Comparison of ENCODE assay signal across 25 cellular contexts in the genomic region with DNA sequence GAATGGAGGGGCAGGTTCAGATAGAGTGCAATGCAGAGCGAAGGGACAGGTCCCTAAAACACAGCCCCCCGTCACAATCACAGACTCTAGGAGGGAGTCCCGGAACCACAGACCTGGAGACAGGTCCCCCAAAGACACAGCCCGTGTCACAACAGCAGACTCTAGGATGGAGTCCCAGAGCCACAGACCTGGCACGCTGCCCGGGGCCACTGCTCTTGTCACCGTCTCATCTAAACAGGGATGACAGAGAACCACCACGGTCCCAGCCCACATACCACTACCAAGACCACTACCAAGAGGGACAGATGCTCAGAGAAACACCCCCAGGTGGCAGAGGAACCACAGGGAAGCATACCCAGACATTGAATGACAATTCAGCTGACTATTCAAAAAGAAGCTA.
A peak's percentile ranks its signal among the peaks of the same experiment; 100 is the strongest.
DNase-seq lines count a peak whose midpoint lies in the region; ATAC-seq and TF ChIP-seq lines count a peak whose summit lies in the region.
"Had no signal": no experiment of that assay in that cellular context is flagged by ENCODE, and none has a peak within 500 bp of the region (broad histone marks: within the 10 kb centered on the region; RNA-seq: fewer than 3 reads in every experiment).

No MANE protein-coding gene starts in this region.

- TF ChIP-seq CTCF in activated CD8-positive, alpha-beta T cell treated with anti-CD3 and anti-CD28 coated beads for 36 hours (IDR thresholded peaks at IDR 0.05) = no peak
- no peak for TF ChIP-seq CTCF in DND-41 (IDR thresholded peaks at IDR 0.05; ENCODE audit: borderline replicate concordance, extremely low read depth, low read length, poor library complexity, severe bottlenecking)
- no peak for TF ChIP-seq CTCF in VCaP (conservative IDR thresholded peaks at IDR 0.05)

- H3K36me3 ChIP-seq in DND-41 (ENCODE audit: insufficient read depth, low read length) = no peaks in the 10 kb centered on the region
- H3K36me3 ChIP-seq: gastroesophageal sphincter, left lung, Peyer's patch had no signal

- H3K9me3 ChIP-seq in DND-41 (ENCODE audit: insufficient read depth, low read length, severe bottlenecking) = peaks cover 3% of the 10 kb centered on the region
- H3K9me3 ChIP-seq: Peyer's patch had no signal

- CTCF ChIA-PET in activated CD8-positive, alpha-beta T cell treated with anti-CD3 and anti-CD28 coated beads for 36 hours (lab: Charles Lee) = no interaction called here
- CTCF ChIA-PET in activated CD8-positive, alpha-beta T cell treated with anti-CD3 and anti-CD28 coated beads, Interleukin-2, amount 10 ng/mL, durations not matched to agents 7 days and 5 days (lab: Charles Lee) = no interaction called here

- H4K20me1 ChIP-seq in DND-41 (ENCODE audit: insufficient read depth, low read length) = no peaks in the 10 kb centered on the region

- no peak overlapping the region for H3K27ac ChIP-seq in DND-41 (ENCODE audit: low read length)
- H3K27ac ChIP-seq in VCaP = peak overlapping the region; percentile 79
- H3K27ac ChIP-seq: C4-2B, gastroesophageal sphincter, left lung, Peyer's patch had no signal

- no peak overlapping the region for H3K27ac Mint-ChIP-seq in activated CD8-positive, alpha-beta T cell treated with anti-CD3 and anti-CD28 coated beads for 36 hours
- no peak overlapping the region for H3K27ac Mint-ChIP-seq in activated CD8-positive, alpha-beta T cell treated with anti-CD3 and anti-CD28 coated beads, Interleukin-2, amount 10 ng/mL, durations not matched to agents 7 days and 5 days
- H3K27ac Mint-ChIP-seq: activated B cell treated with CpG ODN at 0.5 μM for 24 hours; activated CD4-positive, alpha-beta memory T cell treated with anti-CD3 and anti-CD28 coated beads for 36 hours; immature natural killer cell; type B pancreatic cell had no signal

- POLR2A ChIA-PET in activated CD8-positive, alpha-beta T cell treated with anti-CD3 and anti-CD28 coated beads for 36 hours (lab: Charles Lee) = no interaction called here
- POLR2A ChIA-PET in activated CD8-positive, alpha-beta T cell treated with anti-CD3 and anti-CD28 coated beads, Interleukin-2, amount 10 ng/mL, durations not matched to agents 7 days and 5 days (lab: Charles Lee) = no interaction called here

- no peak overlapping the region for H3K4me2 ChIP-seq in DND-41 (ENCODE audit: insufficient read depth, low read length)

- no peak for ATAC-seq in activated CD8-positive, alpha-beta T cell treated with anti-CD3 and anti-CD28 coated beads for 36 hours
- no peak for ATAC-seq in activated CD8-positive, alpha-beta T cell treated with anti-CD3 and anti-CD28 coated beads, Interleukin-2, amount 10 ng/mL, durations not matched to agents 7 days and 5 days
- peak; percentile 78 for ATAC-seq in DND-41 (ENCODE audit: insufficient read depth, low read depth)
- ATAC-seq in stimulated activated naive CD8-positive, alpha-beta T cell treated with anti-CD3 and anti-CD28 coated beads, Interleukin-15, Interleukin-2, amounts not matched to agents 100 U/mL and 50 U/mL, for 24 hours = no peak
- ATAC-seq in HG02884 (IDR thresholded peaks at IDR 0.05; ENCODE audit: unreplicated experiment) = no peak
- ATAC-seq: gastroesophageal sphincter, GM12878, HCT116, K562, left lung had no signal

- H3K4me1 ChIP-seq in DND-41 (ENCODE audit: insufficient read depth, low read length) = peaks cover 17% of the 10 kb centered on the region
- H3K4me1 ChIP-seq: left lung had no signal

- no peak overlapping the region for H2AFZ ChIP-seq in DND-41 (ENCODE audit: low read depth, low read length)

- no peaks in the 10 kb centered on the region for H3K27me3 Mint-ChIP-seq in activated CD8-positive, alpha-beta T cell treated with anti-CD3 and anti-CD28 coated beads for 36 hours
- no peaks in the 10 kb centered on the region for H3K27me3 Mint-ChIP-seq in activated CD8-positive, alpha-beta T cell treated with anti-CD3 and anti-CD28 coated beads, Interleukin-2, amount 10 ng/mL, durations not matched to agents 7 days and 5 days (ENCODE audit: low read depth)
- H3K27me3 Mint-ChIP-seq: activated B cell treated with CpG ODN at 0.5 μM for 24 hours had no signal

- intact Hi-C loops in activated CD8-positive, alpha-beta T cell treated with anti-CD3 and anti-CD28 coated beads for 36 hours (cut with micrococcal nuclease) = no loop called here
- intact Hi-C loops in cardiac septum (cut with DNase I) = no loop called here

- no peak overlapping the region for H3K4me3 ChIP-seq in DND-41 (ENCODE audit: low read depth in 1 of 2, low read length in 2 of 2)
- H3K4me3 ChIP-seq: gastroesophageal sphincter, GM12878, K562, left lung, Peyer's patch had no signal

- no peaks in the 10 kb centered on the region for H3K9me3 Mint-ChIP-seq in activated CD8-positive, alpha-beta T cell treated with anti-CD3 and anti-CD28 coated beads for 36 hours
- no peaks in the 10 kb centered on the region for H3K9me3 Mint-ChIP-seq in activated CD8-positive, alpha-beta T cell treated with anti-CD3 and anti-CD28 coated beads, Interleukin-2, amount 10 ng/mL, durations not matched to agents 7 days and 5 days (ENCODE audit: insufficient read depth)
- H3K9me3 Mint-ChIP-seq: activated CD4-positive, alpha-beta memory T cell treated with anti-CD3 and anti-CD28 coated beads for 36 hours; immature natural killer cell had no signal

- no peak overlapping the region for H3K4me3 Mint-ChIP-seq in activated CD8-positive, alpha-beta T cell treated with anti-CD3 and anti-CD28 coated beads for 36 hours
- H3K4me3 Mint-ChIP-seq in activated CD8-positive, alpha-beta T cell treated with anti-CD3 and anti-CD28 coated beads, Interleukin-2, amount 10 ng/mL, durations not matched to agents 7 days and 5 days = no peak overlapping the region
- H3K4me3 Mint-ChIP-seq: activated B cell treated with CpG ODN at 0.5 μM for 24 hours; activated CD4-positive, alpha-beta memory T cell treated with anti-CD3 and anti-CD28 coated beads for 36 hours; immature natural killer cell; type B pancreatic cell had no signal

- no peaks in the 10 kb centered on the region for H3K27me3 ChIP-seq in DND-41 (ENCODE audit: insufficient read depth, low read length, poor library complexity)
- H3K27me3 ChIP-seq: Peyer's patch had no signal

- H3K36me3 Mint-ChIP-seq in activated CD8-positive, alpha-beta T cell treated with anti-CD3 and anti-CD28 coated beads for 36 hours (ENCODE audit: low read depth) = no peaks in the 10 kb centered on the region
- no peaks in the 10 kb centered on the region for H3K36me3 Mint-ChIP-seq in activated CD8-positive, alpha-beta T cell treated with anti-CD3 and anti-CD28 coated beads, Interleukin-2, amount 10 ng/mL, durations not matched to agents 7 days and 5 days (ENCODE audit: low read depth)
- H3K36me3 Mint-ChIP-seq: activated CD4-positive, alpha-beta memory T cell treated with anti-CD3 and anti-CD28 coated beads for 36 hours; immature natural killer cell; type B pancreatic cell had no signal

- peaks cover 4% of the 10 kb centered on the region for H3K4me1 Mint-ChIP-seq in activated CD8-positive, alpha-beta T cell treated with anti-CD3 and anti-CD28 coated beads for 36 hours (ENCODE audit: low read depth)
- H3K4me1 Mint-ChIP-seq in activated CD8-positive, alpha-beta T cell treated with anti-CD3 and anti-CD28 coated beads, Interleukin-2, amount 10 ng/mL, durations not matched to agents 7 days and 5 days (ENCODE audit: low read depth) = peaks cover 7% of the 10 kb centered on the region
- H3K4me1 Mint-ChIP-seq: activated B cell treated with CpG ODN at 0.5 μM for 24 hours, immature natural killer cell had no signal

- H3K9ac ChIP-seq in DND-41 (ENCODE audit: low read depth, low read length) = no peak overlapping the region

- no peaks in the 10 kb centered on the region for H3K79me2 ChIP-seq in DND-41 (ENCODE audit: insufficient read depth, low read length)

- DNase-seq in activated CD8-positive, alpha-beta T cell treated with anti-CD3 and anti-CD28 coated beads for 36 hours = peak; percentile 6
- DNase-seq in activated CD8-positive, alpha-beta T cell treated with anti-CD3 and anti-CD28 coated beads, Interleukin-2, amount 10 ng/mL, durations not matched to agents 7 days and 5 days = no peak
- DNase-seq in DND-41 = peak; percentile 69
- peak; percentile 3 for DNase-seq in stimulated activated naive CD8-positive, alpha-beta T cell treated with anti-CD3 and anti-CD28 coated beads, Interleukin-15, Interleukin-2, amounts not matched to agents 100 U/mL and 50 U/mL, for 24 hours
- no peak for DNase-seq in cardiac septum (ENCODE audit: low spot score)
- DNase-seq: activated B cell treated with CpG ODN at 0.5 μM for 24 hours; activated CD4-positive, alpha-beta memory T cell treated with anti-CD3 and anti-CD28 coated beads for 36 hours; activated T-cell treated with anti-CD3 and anti-CD28 coated beads for 4 hours; EL; hypothalamus; immature natural killer cell; left lung; MM.1S; NCI-H526; occipital lobe; Peyer's patch; SIG-M5 had no signal

Comparison
In these comparisons a context has a peak if more than half of its experiments do, and no peak if none do; other contexts are left out.
1. DNase-seq: peak in activated CD8-positive, alpha-beta T cell treated with anti-CD3 and anti-CD28 coated beads for 36 hours (single experiment), DND-41 (single experiment) and stimulated activated naive CD8-positive, alpha-beta T cell treated with anti-CD3 and anti-CD28 coated beads, Interleukin-15, Interleukin-2, amounts not matched to agents 100 U/mL and 50 U/mL, for 24 hours (single experiment); none in activated CD8-positive, alpha-beta T cell treated with anti-CD3 and anti-CD28 coated beads, Interleukin-2, amount 10 ng/mL, durations not matched to agents 7 days and 5 days (single experiment) and cardiac septum (single experiment).